In the genomic region with DNA sequence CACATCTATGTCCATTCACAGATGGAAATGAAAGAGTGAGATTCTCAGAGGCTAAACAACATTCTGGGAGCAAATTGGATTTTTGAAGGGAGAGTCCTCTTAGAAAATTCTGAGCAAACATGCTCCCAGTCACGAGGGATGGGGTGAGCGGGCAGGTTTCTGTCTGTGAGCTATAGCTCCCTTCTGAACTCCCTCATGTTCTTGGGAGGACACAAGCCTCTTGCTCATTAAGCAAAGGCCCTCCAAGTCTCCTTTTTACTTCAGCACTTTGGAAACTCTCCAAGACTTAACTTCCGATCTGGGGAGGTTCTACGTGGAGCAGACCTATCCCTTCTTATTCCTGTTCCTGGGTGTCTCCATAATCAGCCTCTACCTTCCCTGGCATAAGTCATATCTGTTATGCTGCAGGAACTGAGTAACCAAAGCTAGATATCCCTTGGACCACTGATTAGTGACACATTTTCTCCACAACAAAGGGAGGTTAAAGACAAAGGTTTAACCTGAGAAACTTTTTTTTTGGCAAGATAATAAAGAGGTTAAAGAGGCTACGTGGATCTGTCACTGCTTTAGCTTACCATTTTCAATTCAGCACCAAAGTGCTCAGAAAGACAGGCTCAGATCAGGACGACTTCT, we compare ENCODE assay signal across 1 cellular context.
TF ChIP-seq lines count a peak whose summit lies in the region.

No MANE protein-coding gene starts in this region.

TF ChIP-seq in GM12878, 131 proteins besides CTCF, POLR2A, EP300 and RAD21:
- TF ChIP-seq ZNF622 (IDR thresholded peaks at IDR 0.05) (no peak), POLR2AphosphoS2 (IDR thresholded peaks at IDR 0.05; ENCODE audit: low read depth, low read length) (no peak), TAF1 (IDR thresholded peaks at IDR 0.05; ENCODE audit: borderline replicate concordance, low read depth, low read length) (no peak), SIN3A (IDR thresholded peaks at IDR 0.05; ENCODE audit: low read depth, low read length) (no peak), ATF7 (IDR thresholded peaks at IDR 0.05; ENCODE audit: low read depth) (no peak), ZBTB11 (CRISPR knock-in tag; IDR thresholded peaks at IDR 0.05) (no peak), MYB (IDR thresholded peaks at IDR 0.05; ENCODE audit: borderline replicate concordance, low read depth, low read length) (no peak), REST (IDR thresholded peaks at IDR 0.05; ENCODE audit: low read depth, low read length) (no peak)
- TF ChIP-seq, protein P1, sequence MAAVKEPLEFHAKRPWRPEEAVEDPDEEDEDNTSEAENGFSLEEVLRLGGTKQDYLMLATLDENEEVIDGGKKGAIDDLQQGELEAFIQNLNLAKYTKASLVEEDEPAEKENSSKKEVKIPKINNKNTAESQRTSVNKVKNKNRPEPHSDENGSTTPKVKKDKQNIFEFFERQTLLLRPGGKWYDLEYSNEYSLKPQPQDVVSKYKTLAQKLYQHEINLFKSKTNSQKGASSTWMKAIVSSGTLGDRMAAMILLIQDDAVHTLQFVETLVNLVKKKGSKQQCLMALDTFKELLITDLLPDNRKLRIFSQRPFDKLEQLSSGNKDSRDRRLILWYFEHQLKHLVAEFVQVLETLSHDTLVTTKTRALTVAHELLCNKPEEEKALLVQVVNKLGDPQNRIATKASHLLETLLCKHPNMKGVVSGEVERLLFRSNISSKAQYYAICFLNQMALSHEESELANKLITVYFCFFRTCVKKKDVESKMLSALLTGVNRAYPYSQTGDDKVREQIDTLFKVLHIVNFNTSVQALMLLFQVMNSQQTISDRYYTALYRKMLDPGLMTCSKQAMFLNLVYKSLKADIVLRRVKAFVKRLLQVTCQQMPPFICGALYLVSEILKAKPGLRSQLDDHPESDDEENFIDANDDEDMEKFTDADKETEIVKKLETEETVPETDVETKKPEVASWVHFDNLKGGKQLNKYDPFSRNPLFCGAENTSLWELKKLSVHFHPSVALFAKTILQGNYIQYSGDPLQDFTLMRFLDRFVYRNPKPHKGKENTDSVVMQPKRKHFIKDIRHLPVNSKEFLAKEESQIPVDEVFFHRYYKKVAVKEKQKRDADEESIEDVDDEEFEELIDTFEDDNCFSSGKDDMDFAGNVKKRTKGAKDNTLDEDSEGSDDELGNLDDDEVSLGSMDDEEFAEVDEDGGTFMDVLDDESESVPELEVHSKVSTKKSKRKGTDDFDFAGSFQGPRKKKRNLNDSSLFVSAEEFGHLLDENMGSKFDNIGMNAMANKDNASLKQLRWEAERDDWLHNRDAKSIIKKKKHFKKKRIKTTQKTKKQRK (IDR thresholded peaks at IDR 0.05; ENCODE audit: low read depth, low read length), result no peak
